15 cellular contexts compared by ENCODE assay signal in the genomic region with DNA sequence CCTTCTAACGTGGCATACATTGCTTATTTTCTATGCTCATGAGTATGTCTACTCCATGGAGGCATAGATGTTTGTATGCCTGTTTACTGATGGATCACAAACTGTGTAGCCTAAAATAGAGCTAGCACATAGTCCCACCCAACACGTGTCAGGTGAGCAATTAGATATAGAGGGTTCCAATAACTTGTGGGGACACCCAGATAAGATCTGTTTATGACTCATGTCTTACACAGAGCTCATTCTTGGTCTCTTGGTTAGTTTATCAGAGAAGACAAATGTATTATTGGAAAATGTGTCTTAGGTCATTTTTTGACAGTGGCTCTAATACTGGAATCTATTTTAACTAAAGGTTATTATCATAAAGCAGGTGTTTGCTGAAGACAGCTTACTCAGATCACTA. TPM values are rescaled to one million over a fixed set of nuclear protein-coding genes. Genes with fewer than 3 reads are reported as not detected.
DNase-seq lines count a peak whose midpoint lies in the region; TF ChIP-seq lines count a peak whose summit lies in the region.
"Had no signal": no experiment of that assay in that cellular context is flagged by ENCODE, and none has a peak within 500 bp of the region (broad histone marks: within the 10 kb centered on the region; RNA-seq: fewer than 3 reads in every experiment).

No MANE protein-coding gene starts in this region.

- H3K4ac ChIP-seq in H9 (ENCODE audit: low read depth, low read length), result no peak overlapping the region

- H2BK5ac ChIP-seq in H9 (ENCODE audit: insufficient read length, low read length), result no peak overlapping the region

- H3K27ac ChIP-seq in H9 (ENCODE audit: insufficient read length, low read depth, low read length), result no peak overlapping the region
- H3K27ac ChIP-seq in brain microvascular endothelial cell, result no peak overlapping the region
- H3K27ac ChIP-seq in smooth muscle cell (ENCODE audit: low read depth), result peak overlapping the region; percentile 74
- H3K27ac ChIP-seq: BLaER1 had no signal

- H3K23ac ChIP-seq in H9 (ENCODE audit: insufficient read length, low read depth, low read length), result no peak overlapping the region

- H2BK12ac ChIP-seq in H9 (ENCODE audit: insufficient read length, low read depth, low read length), result no peak overlapping the region

- H3K4me1 ChIP-seq in H9 (ENCODE audit: insufficient read depth, low read length), result peaks cover 2% of the 10 kb centered on the region; the same call in 1 of the 2 replicates
- H3K4me1 ChIP-seq in smooth muscle cell (ENCODE audit: low read depth), result peaks cover 7% of the 10 kb centered on the region
- H3K4me1 ChIP-seq: BLaER1 had no signal

- no peaks in the 10 kb centered on the region for H3K9me3 Mint-ChIP-seq in H9

- H3T11ph ChIP-seq in H9 (ENCODE audit: low read length), result no peak overlapping the region

- H3K4me1 Mint-ChIP-seq in H9, result peaks cover 40 to 48% of the 10 kb centered on the region in 2 experiments
- H3K4me1 Mint-ChIP-seq: CD8-positive, alpha-beta memory T cell had no signal

- H3K9ac ChIP-seq in H9 (ENCODE audit: extremely low read depth, insufficient read length, low read length) (no peak overlapping the region), smooth muscle cell (ENCODE audit: low read depth) (no peak overlapping the region)
- H3K9ac ChIP-seq: BLaER1 had no signal

- H3K27me3 ChIP-seq in H9 (ENCODE audit: insufficient read depth, low read length) (no peaks in the 10 kb centered on the region), brain microvascular endothelial cell (replicated peaks) (no peaks in the 10 kb centered on the region), smooth muscle cell (ENCODE audit: low read depth) (no peaks in the 10 kb centered on the region)
- H3K27me3 ChIP-seq: BLaER1 had no signal

- TF ChIP-seq CTCF in H9 (conservative IDR thresholded peaks at IDR 0.05), result no peak
- no peak for TF ChIP-seq CTCF in brain microvascular endothelial cell (IDR thresholded peaks at IDR 0.05; ENCODE audit: low read depth, low read length, missing control alignments)
- TF ChIP-seq CTCF in smooth muscle cell (IDR thresholded peaks at IDR 0.05; ENCODE audit: borderline replicate concordance, insufficient read depth, poor library complexity, severe bottlenecking), result no peak

- H3K4me3 ChIP-seq in brain microvascular endothelial cell (ENCODE audit: low read depth, low read length) (no peak overlapping the region), smooth muscle cell (no peak overlapping the region)
- H3K4me3 ChIP-seq: BLaER1 had no signal

- no peak overlapping the region for H3K14ac ChIP-seq in H9 (ENCODE audit: insufficient read depth, low read length)

- H3K4me3 Mint-ChIP-seq in H9, result peak overlapping the region in 1 of 2 experiments; percentile 20; a peak in 1 of 5 replicates
- H3K4me3 Mint-ChIP-seq: CD8-positive, alpha-beta memory T cell had no signal

- peaks cover 68 to 93% (median 79%) of the 10 kb centered on the region in 3 experiments for H3K36me3 Mint-ChIP-seq in H9 (ENCODE audit: insufficient read depth in 1 of 3, low read depth in 3 of 3)
- H3K36me3 Mint-ChIP-seq: CD8-positive, alpha-beta memory T cell had no signal

- H2BK15ac ChIP-seq in H9 (ENCODE audit: low read depth, low read length), result no peak overlapping the region

- no peak overlapping the region for H2BK20ac ChIP-seq in H9 (ENCODE audit: low read depth, low read length, poor library complexity, severe bottlenecking)

- H2AK5ac ChIP-seq in H9 (ENCODE audit: insufficient read length, low read length), result no peak overlapping the region

- no peaks in the 10 kb centered on the region for H3K27me3 Mint-ChIP-seq in H9 (ENCODE audit: low read depth)

- H4K20me1 ChIP-seq in H9 (ENCODE audit: control insufficient read depth, insufficient read depth, insufficient read length) (peaks cover 3% of the 10 kb centered on the region), smooth muscle cell (ENCODE audit: low read depth) (peaks cover 10% of the 10 kb centered on the region)
- H4K20me1 ChIP-seq: BLaER1 had no signal

- H3K79me2 ChIP-seq in H9 (ENCODE audit: insufficient read depth, low read length) (peaks cover 47% of the 10 kb centered on the region), smooth muscle cell (ENCODE audit: low read depth) (peaks cover 38% of the 10 kb centered on the region)

- no CpG with 5 or more reads among the region's 2 CpGs for WGBS in H9 (ENCODE audit: extremely low coverage, insufficient read length, low lambda C conversion rate)
- WGBS in smooth muscle cell (ENCODE audit: low lambda C conversion rate), result 79% methylated on average over 2 of the region's 2 CpGs

- peaks cover 10% of the 10 kb centered on the region for H3K79me1 ChIP-seq in H9 (ENCODE audit: insufficient read depth, low read depth, low read length, poor library complexity, severe bottlenecking)

- H3K23me2 ChIP-seq in H9 (ENCODE audit: insufficient read length, low read depth, low read length, poor library complexity, severe bottlenecking), result peaks cover 3% of the 10 kb centered on the region

- H3K18ac ChIP-seq in H9 (ENCODE audit: insufficient read length, low read depth, low read length), result no peak overlapping the region

- no peak overlapping the region for H2BK120ac ChIP-seq in H9 (ENCODE audit: low read depth, low read length, poor library complexity, severe bottlenecking)

- in situ Hi-C loops in brain microvascular endothelial cell (cut with HindIII; ENCODE audit: low pct_ligation_motif_present, low sequenced_read_pairs), result no loop called here

- H3K27ac Mint-ChIP-seq in H9, result peak overlapping the region in 2 of 3 experiments; percentile 76 to 95; a peak in 4 of 7 replicates
- H3K27ac Mint-ChIP-seq: CD8-positive, alpha-beta memory T cell had no signal

- DNase-seq in H9 (no peak), M059J (ENCODE audit: low read depth) (peak; percentile 77), brain microvascular endothelial cell (peak; percentile 5), smooth muscle cell (lab: John Stamatoyannopoulos, UW; ENCODE audit: unreplicated experiment) (no peak), D341Med (ENCODE audit: low spot score) (no peak), AML-193 (lab: John Stamatoyannopoulos, UW) (no peak), NCI-H1105 treated with DMSO at 0.1 percent for 48 hours (lab: John Stamatoyannopoulos, UW) (no peak)
- DNase-seq: CD8-positive, alpha-beta memory T cell; DMS79 treated with DMSO at 0.1 percent for 48 hours; Karpas-422; NCI-H187 treated with DMSO at 0.1 percent for 48 hours; NCI-H446 treated with DMSO at 0.1 percent for 48 hours; NK-92 treated with Interleukin-12 subunit alpha and Interleukin-12 subunit beta, amount 100 ng/mL, for 24 hours had no signal

- H3K56ac ChIP-seq in H9 (ENCODE audit: insufficient read length, low read depth, low read length), result no peak overlapping the region

- no peak overlapping the region for H4K91ac ChIP-seq in H9 (ENCODE audit: insufficient read length, low read depth, low read length)

- H3K4me2 ChIP-seq in H9 (ENCODE audit: insufficient read depth, insufficient read length, low read length) (no peak overlapping the region), smooth muscle cell (no peak overlapping the region)
- H3K4me2 ChIP-seq: BLaER1 had no signal

- H3K36me3 ChIP-seq in brain microvascular endothelial cell (replicated peaks) (no peaks in the 10 kb centered on the region), smooth muscle cell (ENCODE audit: low read depth) (no peaks in the 10 kb centered on the region)
- H3K36me3 ChIP-seq: BLaER1 had no signal

- H3K9me3 ChIP-seq in H9 (ENCODE audit: control insufficient read depth, low read depth, low read length), result no peaks in the 10 kb centered on the region
- H3K9me3 ChIP-seq in smooth muscle cell (replicated peaks; ENCODE audit: low read depth), result no peaks in the 10 kb centered on the region

- H2AFZ ChIP-seq in H9 (ENCODE audit: low read length), result no peak overlapping the region
- H2AFZ ChIP-seq in smooth muscle cell (ENCODE audit: low read depth), result no peak overlapping the region

- H4K5ac ChIP-seq in H9 (ENCODE audit: insufficient read length, low read depth, low read length), result no peak overlapping the region

- peaks cover 11% of the 10 kb centered on the region for H3F3A ChIP-seq in smooth muscle cell (ENCODE audit: low read depth)

- H4K8ac ChIP-seq in H9 (replicated peaks; ENCODE audit: insufficient read length, low read depth, low read length), result no peak overlapping the region

RNA-seq across cellular contexts. Expression of gene ZFP42, which starts 6.8 kb away (rescaled TPM):
- total RNA-seq in H9 (2021), result 191 and 193 TPM in 2 replicates
- total RNA-seq in M059J (2014; rRNA removed; shearing (Covaris generic)), result 0.07 TPM in 1 of 2 replicates, not detected in the other
- 30.4 and 31.5 TPM in 2 replicates for total RNA-seq in smooth muscle cell
- 15.7 and 24.0 TPM in 2 replicates for polyA plus RNA-seq in smooth muscle cell
- total RNA-seq: CD8-positive, alpha-beta memory T cell; OCI-LY7 had no signal
- polyA plus RNA-seq: CD8-positive, alpha-beta memory T cell had no signal

Comparison
In these comparisons a context has a peak if more than half of its experiments do, and no peak if none do; other contexts are left out.
1. DNase-seq: peak in M059J (single experiment) and brain microvascular endothelial cell (single experiment); none in H9 (single experiment), smooth muscle cell (single experiment), D341Med (single experiment), AML-193 (0 of 2) and NCI-H1105 treated with DMSO at 0.1 percent for 48 hours (single experiment).
2. RNA of gene ZFP42, which starts 6.8 kb away (total RNA-seq): 191 to 193 TPM in H9 and 30.4 to 31.5 TPM in smooth muscle cell; 0.07 TPM in M059J; every median in the first group is over 10 times any median in the second.